Comparison of ENCODE assay signal across 8 cellular contexts in genomic region chr6:83741089-83741488, GRCh38. TPM values are rescaled to one million over a fixed set of nuclear protein-coding genes. Genes with fewer than 3 reads are reported as not detected.
"Had no signal": no experiment of that assay in that cellular context is flagged by ENCODE, and none has a peak within 500 bp of the region (broad histone marks: within the 10 kb centered on the region; RNA-seq: fewer than 3 reads in every experiment).

No MANE protein-coding gene starts in this region.

- H3K9me3 ChIP-seq: HAP-1 had no signal

- H3K4me1 ChIP-seq: HAP-1 had no signal

- H3K4me3 Mint-ChIP-seq: HFFc6 had no signal

- H3K4me2 ChIP-seq: KMS-11 had no signal

- H3K4me3 ChIP-seq: HAP-1 had no signal

- H3K27ac ChIP-seq: KMS-11 had no signal

- H3K36me3 ChIP-seq: HAP-1 had no signal

- DNase-seq: GOT3, H7, HFFc6, IMR-90, KBM-7 had no signal

- H3K27ac Mint-ChIP-seq: HFFc6 had no signal

RNA-seq across cellular contexts. Expression of gene SNAP91, which starts 32.2 kb away (rescaled TPM):
- total RNA-seq: HFFc6, HT-29, IMR-90 had no signal
- polyA plus RNA-seq: IMR-90 had no signal
